In the genomic region with DNA sequence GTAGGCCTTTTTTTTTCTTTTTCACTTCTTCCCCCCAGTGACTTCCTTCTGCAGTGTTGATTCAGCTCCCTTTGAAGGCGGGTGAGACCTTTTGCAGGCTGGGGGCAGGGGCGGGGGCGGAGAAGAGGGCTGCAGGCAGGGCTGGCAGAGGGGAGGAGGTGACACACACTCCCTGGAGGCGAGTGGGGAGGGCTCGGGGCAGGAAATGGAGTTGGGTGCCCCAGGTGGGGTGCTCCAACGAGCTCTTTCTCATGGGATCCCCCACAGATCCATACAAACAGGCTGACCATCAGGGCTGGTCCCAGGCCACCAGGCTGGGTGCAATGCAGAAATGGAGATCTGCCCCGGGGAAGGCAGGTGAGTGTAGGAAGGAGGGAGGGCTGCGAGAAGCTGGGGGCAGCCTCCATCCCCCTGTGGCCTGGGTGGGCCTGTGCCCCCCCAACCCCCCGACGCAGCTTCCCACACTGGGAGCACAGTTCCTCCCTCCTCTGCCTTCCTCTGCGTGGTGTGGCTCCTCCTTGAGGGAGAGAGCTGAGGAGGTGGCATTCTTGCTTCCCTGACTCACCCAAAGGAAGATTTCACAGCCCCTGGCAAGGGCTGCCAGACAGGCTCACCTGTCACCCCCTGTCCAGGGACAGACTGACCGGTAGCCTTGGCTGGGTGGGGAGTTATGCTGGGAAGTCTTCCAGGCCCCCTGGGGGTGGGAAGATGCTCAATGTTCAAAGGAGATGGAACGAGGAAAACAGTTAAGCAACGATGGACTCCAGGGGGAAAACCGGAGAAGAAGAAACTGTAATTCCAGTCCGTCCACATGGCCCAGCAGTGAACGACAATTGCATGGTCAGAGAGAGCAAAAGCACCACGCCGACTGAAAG, we compare ENCODE assay signal across 8 cellular contexts. TPM values are rescaled to one million over a fixed set of nuclear protein-coding genes. Genes with fewer than 3 reads are reported as not detected.
DNase-seq lines count a peak whose midpoint lies in the region; TF ChIP-seq lines count a peak whose summit lies in the region.

No MANE protein-coding gene starts in this region.

- peak overlapping the region; percentile 21 for H3K27ac ChIP-seq in AG04450 (ENCODE audit: low read depth, low read length)
- H3K27ac ChIP-seq in iPS-18a (ENCODE audit: low read length), result no peak overlapping the region

- POLR2A ChIA-PET in AG04450 (lab: Yijun Ruan, JAX), result interaction anchor here (0.6 to 2.6 kb wide), 7 partner anchors 14 to 210 kb away, joined by 3 to 30 read pairs (median 6); a partner anchor contains a TSS

- H3K36me3 Mint-ChIP-seq in activated naive CD4-positive, alpha-beta T cell treated with anti-CD3 and anti-CD28 coated beads, Interleukin-2, amount 50 U/mL, for 24 hours, result no peaks in the 10 kb centered on the region

- peak overlapping the region; percentile 90 for H3K27ac Mint-ChIP-seq in activated naive CD4-positive, alpha-beta T cell treated with anti-CD3 and anti-CD28 coated beads, Interleukin-2, amount 50 U/mL, for 24 hours

- H3K9ac ChIP-seq in iPS-18a (ENCODE audit: low read length), result no peak overlapping the region

- H3K27me3 ChIP-seq in AG04450 (ENCODE audit: control insufficient read depth, insufficient read depth, low read length) (peaks cover 61% of the 10 kb centered on the region), H7 (ENCODE audit: control insufficient read depth, insufficient read depth, low read length) (peaks cover 78% of the 10 kb centered on the region), iPS-18a (ENCODE audit: control insufficient read depth, insufficient read depth, low read length) (peaks cover 89% of the 10 kb centered on the region)

- peak; percentile 26 for TF ChIP-seq CTCF in AG04450 (IDR thresholded peaks at IDR 0.05; ENCODE audit: low read depth, low read length)

- peaks cover 15% of the 10 kb centered on the region for H3K4me1 ChIP-seq in iPS-18a (ENCODE audit: control insufficient read depth, low read depth, low read length)

- H3K9me3 ChIP-seq in AG04450 (ENCODE audit: control insufficient read depth, insufficient read depth, low read length) (peaks cover 9% of the 10 kb centered on the region), iPS-18a (ENCODE audit: control insufficient read depth, low read depth, low read length) (no peaks in the 10 kb centered on the region)

- peaks cover 83% of the 10 kb centered on the region for H3K4me1 Mint-ChIP-seq in activated naive CD4-positive, alpha-beta T cell treated with anti-CD3 and anti-CD28 coated beads, Interleukin-2, amount 50 U/mL, for 24 hours

- H3K4me3 ChIP-seq in AG04450 (ENCODE audit: low read depth, low read length) (no peak overlapping the region), H7 (ENCODE audit: insufficient read depth, low read depth, low read length) (no peak overlapping the region), iPS-18a (ENCODE audit: low read length) (peak overlapping the region; percentile 16)

- H3K4me3 Mint-ChIP-seq in activated naive CD4-positive, alpha-beta T cell treated with anti-CD3 and anti-CD28 coated beads, Interleukin-2, amount 50 U/mL, for 24 hours, result peak overlapping the region; percentile 89

- no peaks in the 10 kb centered on the region for H3K27me3 Mint-ChIP-seq in activated naive CD4-positive, alpha-beta T cell treated with anti-CD3 and anti-CD28 coated beads, Interleukin-2, amount 50 U/mL, for 24 hours

- DNase-seq in AG04450 (ENCODE audit: low read depth, low spot score) (no peak), H7 (peak; percentile 79), SKM-1 treated with dmso at 0.1 percent for 144 hours (lab: John Stamatoyannopoulos, UW; ENCODE audit: unreplicated experiment) (peak; percentile 71), ureter (ENCODE audit: low spot score) (no peak), NCI-H1930 (lab: John Stamatoyannopoulos, UW) (no peak)
- DNase-seq in stimulated activated CD4-positive, alpha-beta T cell treated with anti-CD3 and anti-CD28 coated beads, Interleukin-4, amount 100 ng/mL, for 24 hours, result peak; percentile 88

- CTCF ChIA-PET in AG04450 (lab: Charles Lee), result interaction anchor here (0.6 to 1.6 kb wide), 5 partner anchors 127 to 398 kb away, joined by 3 to 6 read pairs (median 4); no protein-coding TSS in a partner anchor

- no peaks in the 10 kb centered on the region for H3K9me3 Mint-ChIP-seq in activated naive CD4-positive, alpha-beta T cell treated with anti-CD3 and anti-CD28 coated beads, Interleukin-2, amount 50 U/mL, for 24 hours

- H3K36me3 ChIP-seq in H7 (replicated peaks; ENCODE audit: control insufficient read depth, insufficient read depth, low read length) (no peaks in the 10 kb centered on the region), iPS-18a (ENCODE audit: control insufficient read depth, low read depth, low read length) (no peaks in the 10 kb centered on the region)

RNA-seq across cellular contexts. Expression of a gene that starts 7.1 kb away (rescaled TPM):
- polyA plus RNA-seq in AG04450 (2011; rRNA removed), result 0.04 TPM in 1 of 2 replicates, not detected in the other
- polyA minus RNA-seq in AG04450 (2011; rRNA and poly(A)+ RNA removed), result not detected in 2 replicates
- 1.4 and 2.4 TPM in 2 replicates for total RNA-seq in H7 (2014; rRNA removed; shearing (Covaris generic))
- 35.7 TPM for total RNA-seq in ureter

RNA-seq across cellular contexts. Expression of a gene that starts 12.0 kb away (rescaled TPM):
- 11.4 and 11.9 TPM in 2 replicates for polyA plus RNA-seq in AG04450 (2011; rRNA removed)
- 7.7 and 8.6 TPM in 2 replicates for polyA minus RNA-seq in AG04450 (2011; rRNA and poly(A)+ RNA removed)
- 30.3 and 35.0 TPM in 2 replicates for total RNA-seq in H7 (2014; rRNA removed; shearing (Covaris generic))
- 32.4 TPM for total RNA-seq in ureter

RNA-seq across cellular contexts. Expression of a gene that starts 54.3 kb away (rescaled TPM):
- polyA plus RNA-seq in AG04450 (2011; rRNA removed), result 240 and 249 TPM in 2 replicates
- polyA minus RNA-seq in AG04450 (2011; rRNA and poly(A)+ RNA removed), result 134 and 137 TPM in 2 replicates
- 117 and 134 TPM in 2 replicates for total RNA-seq in H7 (2014; rRNA removed; shearing (Covaris generic))
- total RNA-seq in ureter, result 181 TPM

Comparison
In these comparisons a context has a peak if more than half of its experiments do, and no peak if none do; other contexts are left out.
1. DNase-seq: peak in H7 (single experiment), SKM-1 treated with dmso at 0.1 percent for 144 hours (single experiment) and stimulated activated CD4-positive, alpha-beta T cell treated with anti-CD3 and anti-CD28 coated beads, Interleukin-4, amount 100 ng/mL, for 24 hours (single experiment); none in AG04450 (single experiment), ureter (single experiment) and NCI-H1930 (0 of 2).
2. RNA of a gene that starts 7.1 kb away (total RNA-seq): 35.7 TPM in ureter (single experiment); 1.4 to 2.4 TPM in H7; every median in the first group is over 10 times any median in the second.